ENCODE assay signal across 33 cellular contexts in the genomic region with DNA sequence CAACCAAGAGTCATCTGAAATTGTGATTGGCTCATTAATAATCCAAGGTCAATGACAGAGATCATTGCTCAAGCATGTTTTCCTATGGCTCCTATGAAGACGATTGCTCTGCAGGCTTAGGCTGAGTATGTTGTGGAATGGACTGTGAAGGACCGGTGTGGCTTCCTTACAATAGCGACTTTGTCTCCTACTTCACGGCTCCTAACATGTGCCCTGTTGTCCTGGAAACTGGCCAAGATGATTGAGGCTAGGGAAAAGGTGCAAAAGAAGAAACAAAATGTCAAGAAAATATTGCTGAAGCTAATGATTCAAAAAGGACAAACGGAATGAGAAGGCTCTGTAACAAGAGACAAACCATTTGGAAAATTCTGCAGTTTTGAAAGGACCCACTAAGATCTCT. TPM values are rescaled to one million over a fixed set of nuclear protein-coding genes. Genes with fewer than 3 reads are reported as not detected.
"Had no signal": no experiment of that assay in that cellular context is flagged by ENCODE, and none has a peak within 500 bp of the region (broad histone marks: within the 10 kb centered on the region; RNA-seq: fewer than 3 reads in every experiment).

No MANE protein-coding gene starts in this region.

- ATAC-seq: natural killer cell; psoas muscle; right cardiac atrium; right lobe of liver; stimulated activated memory B cell treated with anti-CD40 and anti-IgM and Interleukin-4, amounts not matched to agents 10 μg/mL and 1 μg/mL and 100 μg/mL, for 72 hours; stimulated activated naive CD8-positive, alpha-beta T cell treated with anti-CD3 and anti-CD28 coated beads, Interleukin-15, amount 100 ng/mL, for 72 hours; stimulated activated naive CD8-positive, alpha-beta T cell treated with anti-CD3 and anti-CD28 coated beads, Interleukin-15, Interleukin-2, amounts not matched to agents 100 U/mL and 50 U/mL, for 24 hours had no signal

- FAIRE-seq: urothelium cell line had no signal

- H3K4me3 ChIP-seq: neural progenitor cell, ovary, psoas muscle, right lobe of liver, sigmoid colon, smooth muscle cell, spleen, suprapubic skin, thoracic aorta, thyroid gland, tibial nerve, upper lobe of left lung, vagina had no signal

- H3K4me2 ChIP-seq: neural progenitor cell, smooth muscle cell had no signal

- H3K27ac ChIP-seq: neural progenitor cell, ovary, parathyroid adenoma, psoas muscle, right lobe of liver, sigmoid colon, spleen, suprapubic skin, thoracic aorta, thyroid gland, tibial nerve, upper lobe of left lung, vagina had no signal

- H3K4me3 Mint-ChIP-seq: natural killer cell; nephron; neural progenitor cell; stimulated activated memory B cell treated with anti-CD40 and anti-IgM and Interleukin-4, amounts not matched to agents 10 μg/mL and 1 μg/mL and 100 μg/mL, for 72 hours; stimulated activated naive CD8-positive, alpha-beta T cell treated with anti-CD3 and anti-CD28 coated beads, Interleukin-15, amount 100 ng/mL, for 72 hours had no signal

- H3K27me3 Mint-ChIP-seq: progenitor cell of endocrine pancreas; stimulated activated memory B cell treated with anti-CD40 and anti-IgM and Interleukin-4, amounts not matched to agents 10 μg/mL and 1 μg/mL and 100 μg/mL, for 72 hours; stimulated activated naive CD8-positive, alpha-beta T cell treated with anti-CD3 and anti-CD28 coated beads, Interleukin-15, amount 100 ng/mL, for 72 hours had no signal

- H3K9ac ChIP-seq: neural progenitor cell, parathyroid adenoma had no signal

- H3K4me1 Mint-ChIP-seq: natural killer cell; nephron; stimulated activated memory B cell treated with anti-CD40 and anti-IgM and Interleukin-4, amounts not matched to agents 10 μg/mL and 1 μg/mL and 100 μg/mL, for 72 hours; stimulated activated naive CD8-positive, alpha-beta T cell treated with anti-CD3 and anti-CD28 coated beads, Interleukin-15, amount 100 ng/mL, for 72 hours had no signal

- DNase-seq: natural killer cell; occipital lobe; ovary; posterior cingulate gyrus; psoas muscle; right cardiac atrium; right lobe of liver; sigmoid colon; spleen; stimulated activated CD4-positive, alpha-beta T cell treated with anti-CD3 and anti-CD28 coated beads, Interleukin-12 subunit alpha, Interleukin-12 subunit beta, amount 100 ng/mL, for 4 hours; stimulated activated CD4-positive, alpha-beta T cell treated with anti-CD3 and anti-CD28 coated beads, Interleukin-1b, Interleukin-23, amount 100 ng/mL, for 48 hours; stimulated activated CD4-positive, alpha-beta T cell treated with anti-CD3 and anti-CD28 coated beads, Interleukin-4, amount 100 ng/mL, for 1 hour; stimulated activated CD4-positive, alpha-beta T cell treated with anti-CD3 and anti-CD28 coated beads, Interleukin-4, amount 100 ng/mL, for 4 hours; stimulated activated CD8-positive, alpha-beta memory T cell treated with anti-CD3 and anti-CD28 coated beads, Interleukin-4, amount 100 ng/mL, for 48 hours; stimulated activated naive CD4-positive, alpha-beta T cell; stimulated activated naive CD8-positive, alpha-beta T cell treated with anti-CD3 and anti-CD28 coated beads, Interleukin-15, amount 100 ng/mL, for 72 hours; stimulated activated naive CD8-positive, alpha-beta T cell treated with anti-CD3 and anti-CD28 coated beads, Interleukin-15, Interleukin-2, amounts not matched to agents 100 U/mL and 50 U/mL, for 24 hours; substantia nigra; thyroid gland; trophoblast cell; upper lobe of left lung had no signal

- H3K27ac Mint-ChIP-seq: natural killer cell; nephron; neural progenitor cell; progenitor cell of endocrine pancreas; stimulated activated memory B cell treated with anti-CD40 and anti-IgM and Interleukin-4, amounts not matched to agents 10 μg/mL and 1 μg/mL and 100 μg/mL, for 72 hours; stimulated activated naive CD8-positive, alpha-beta T cell treated with anti-CD3 and anti-CD28 coated beads, Interleukin-15, amount 100 ng/mL, for 72 hours had no signal

- H3K9me3 Mint-ChIP-seq: nephron, neural progenitor cell had no signal

- H3K27me3 ChIP-seq: neural progenitor cell, ovary, right lobe of liver, spleen, suprapubic skin, thyroid gland, tibial nerve, upper lobe of left lung, vagina had no signal

- H3K9me3 ChIP-seq: ovary, psoas muscle, right lobe of liver, sigmoid colon, suprapubic skin, thoracic aorta, thyroid gland, tibial nerve, upper lobe of left lung, vagina had no signal

- H2AFZ ChIP-seq: neural progenitor cell, parathyroid adenoma had no signal

- H3K36me3 ChIP-seq: neural progenitor cell, ovary, right lobe of liver, sigmoid colon, spleen, suprapubic skin, thoracic aorta, thyroid gland, tibial nerve, upper lobe of left lung, vagina had no signal

- H3K36me3 Mint-ChIP-seq: natural killer cell; stimulated activated memory B cell treated with anti-CD40 and anti-IgM and Interleukin-4, amounts not matched to agents 10 μg/mL and 1 μg/mL and 100 μg/mL, for 72 hours had no signal

- H3K79me2 ChIP-seq: parathyroid adenoma had no signal

- H3K4me1 ChIP-seq: neural progenitor cell, parathyroid adenoma, psoas muscle, right lobe of liver, sigmoid colon, spleen, suprapubic skin, thyroid gland, tibial nerve, upper lobe of left lung, vagina had no signal

RNA-seq across cellular contexts. Expression of a gene that starts 24.3 kb away (rescaled TPM):
- total RNA-seq: natural killer cell, osteoblast had no signal
